ENCODE assay signal across 31 cellular contexts in genomic region chr2:69416147-69416546, GRCh38.
"Had no signal": no experiment of that assay in that cellular context is flagged by ENCODE, and none has a peak within 500 bp of the region (broad histone marks: within the 10 kb centered on the region; RNA-seq: fewer than 3 reads in every experiment).

No MANE protein-coding gene starts in this region.

- H3K4me1 Mint-ChIP-seq: activated B cell treated with CpG ODN at 0.5 μM for 24 hours; activated T-helper 17 cell treated with anti-CD3 and anti-CD28 coated beads, Interleukin-2, amount 50 U/mL, for 72 hours had no signal

- H3K9me3 Mint-ChIP-seq: activated B cell treated with CpG ODN at 0.5 μM for 24 hours; activated CD8-positive, alpha-beta T cell treated with anti-CD3 and anti-CD28 coated beads for 36 hours; activated T-cell treated with anti-CD3 and anti-CD28 coated beads, Interleukin-2, amount 50 U/mL, for 4 hours; activated T-helper 17 cell treated with anti-CD3 and anti-CD28 coated beads, Interleukin-2, amount 50 U/mL, for 72 hours; dendritic cell treated with granulocyte-macrophage colony-stimulating factor and Interleukin-4, amounts not matched to agents 40 ng/mL and 50 ng/mL, for 4 days; effector memory CD8-positive, alpha-beta T cell had no signal

- ATAC-seq: activated CD4-positive, CD25-positive, alpha-beta regulatory T cell treated with anti-CD3 and anti-CD28 coated beads, Interleukin-2, amount 50 U/mL, for 24 hours; activated CD8-positive, alpha-beta T cell treated with anti-CD3 and anti-CD28 coated beads for 36 hours; activated T-cell treated with anti-CD3 and anti-CD28 coated beads, Interleukin-2, amount 50 U/mL, for 4 hours; activated T-helper 17 cell treated with anti-CD3 and anti-CD28 coated beads, Interleukin-2, amount 50 U/mL, for 72 hours; body of pancreas; effector memory CD8-positive, alpha-beta T cell; foreskin keratinocyte; gastroesophageal sphincter had no signal

- H3K27ac ChIP-seq: adrenal gland, body of pancreas, coronary artery, dorsolateral prefrontal cortex, esophagus muscularis mucosa, foreskin keratinocyte, gastroesophageal sphincter, VCaP had no signal

- H3K4me3 ChIP-seq: adrenal gland, body of pancreas, coronary artery, dorsolateral prefrontal cortex, esophagus muscularis mucosa, gastroesophageal sphincter had no signal

- H3K27me3 Mint-ChIP-seq: activated B cell treated with CpG ODN at 0.5 μM for 24 hours; activated CD8-positive, alpha-beta T cell treated with anti-CD3 and anti-CD28 coated beads for 36 hours; activated naive CD8-positive, alpha-beta T cell; activated T-helper 17 cell treated with anti-CD3 and anti-CD28 coated beads, Interleukin-2, amount 50 U/mL, for 72 hours; dendritic cell treated with granulocyte-macrophage colony-stimulating factor and Interleukin-4, amounts not matched to agents 40 ng/mL and 50 ng/mL, for 4 days; effector memory CD8-positive, alpha-beta T cell had no signal

- H3K9me3 ChIP-seq: adrenal gland, body of pancreas, esophagus muscularis mucosa, gastroesophageal sphincter had no signal

- H3K4me3 Mint-ChIP-seq: activated B cell treated with CpG ODN at 0.5 μM for 24 hours; activated CD8-positive, alpha-beta T cell treated with anti-CD3 and anti-CD28 coated beads for 36 hours; activated naive CD8-positive, alpha-beta T cell; activated T-cell treated with anti-CD3 and anti-CD28 coated beads, Interleukin-2, amount 50 U/mL, for 4 hours; activated T-helper 17 cell treated with anti-CD3 and anti-CD28 coated beads, Interleukin-2, amount 50 U/mL, for 72 hours; dendritic cell treated with granulocyte-macrophage colony-stimulating factor and Interleukin-4, amounts not matched to agents 40 ng/mL and 50 ng/mL, for 4 days; effector memory CD8-positive, alpha-beta T cell had no signal

- DNase-seq: activated B cell treated with CpG ODN at 0.5 μM for 24 hours; activated CD4-positive, alpha-beta T cell treated with anti-CD3 and anti-CD28 coated beads for 48 hours; activated CD4-positive, alpha-beta T cell treated with anti-CD3 and anti-CD28 coated beads, Interleukin-2, amount 50 U/mL, for 1 hour; activated CD4-positive, alpha-beta T cell treated with anti-CD3 and anti-CD28 coated beads, Interleukin-2, amount 50 U/mL, for 48 hours; activated CD8-positive, alpha-beta memory T cell treated with anti-CD3 and anti-CD28 coated beads for 24 hours; activated CD8-positive, alpha-beta T cell treated with anti-CD3 and anti-CD28 coated beads for 36 hours; activated effector memory CD4-positive, alpha-beta T cell treated with Interleukin-2 at 50 U/mL for 16 hours; activated gamma-delta T cell treated with Interleukin-2 at 50 U/mL for 16 hours; activated naive CD4-positive, alpha-beta T cell treated with anti-CD3 and anti-CD28 coated beads, Interleukin-2, amount 50 U/mL, for 16 hours; activated naive CD4-positive, alpha-beta T cell treated with Interleukin-2 at 50 U/mL for 16 hours; activated T-cell treated with anti-CD3 and anti-CD28 coated beads, Interleukin-2, amount 50 U/mL, for 4 hours; adrenal gland; amygdala; aorta; body of pancreas; caudate nucleus; cerebellar nuclear complex; dorsolateral prefrontal cortex; effector memory CD8-positive, alpha-beta T cell; erythroblast; foreskin keratinocyte; head of caudate nucleus; T-helper 2 cell had no signal

- H3K27me3 ChIP-seq: adrenal gland, body of pancreas, dorsolateral prefrontal cortex, esophagus muscularis mucosa, foreskin keratinocyte, gastroesophageal sphincter had no signal

- H3K4me1 ChIP-seq: adrenal gland, esophagus muscularis mucosa, foreskin keratinocyte, gastroesophageal sphincter had no signal

- H3K27ac Mint-ChIP-seq: activated B cell treated with CpG ODN at 0.5 μM for 24 hours; activated CD8-positive, alpha-beta T cell treated with anti-CD3 and anti-CD28 coated beads for 36 hours; activated naive CD8-positive, alpha-beta T cell; activated T-helper 17 cell treated with anti-CD3 and anti-CD28 coated beads, Interleukin-2, amount 50 U/mL, for 72 hours; dendritic cell treated with granulocyte-macrophage colony-stimulating factor and Interleukin-4, amounts not matched to agents 40 ng/mL and 50 ng/mL, for 4 days; effector memory CD8-positive, alpha-beta T cell had no signal
